ENCODE assay signal across 11 cellular contexts in genomic region chr9:89431930-89432725, GRCh38.
DNase-seq lines count a peak whose midpoint lies in the region; ATAC-seq and TF ChIP-seq lines count a peak whose summit lies in the region.
"Had no signal": no experiment of that assay in that cellular context is flagged by ENCODE, and none has a peak within 500 bp of the region (broad histone marks: within the 10 kb centered on the region; RNA-seq: fewer than 3 reads in every experiment).

No MANE protein-coding gene starts in this region.

- DNase-seq in T-helper 1 cell (no peak), MM.1S (no peak), neural crest cell (ENCODE audit: low read depth, low spot score) (no peak), NCI-H146 (lab: John Stamatoyannopoulos, UW) (no peak)
- DNase-seq: NCI-H1417 treated with DMSO at 0.1 percent for 48 hours; stimulated activated naive CD4-positive, alpha-beta T cell treated with Interleukin-2 at 50 U/mL for 16 hours had no signal

- peaks cover 98% of the 10 kb centered on the region for H3K79me2 ChIP-seq in MM.1S (ENCODE audit: low read length)

- no peaks in the 10 kb centered on the region for H3K27me3 ChIP-seq in MM.1S (replicated peaks; ENCODE audit: insufficient read depth, low read length)
- H3K27me3 ChIP-seq: cardiac muscle cell had no signal

- H3K36me3 ChIP-seq in MM.1S (replicated peaks; ENCODE audit: insufficient read depth, low read length), result no peaks in the 10 kb centered on the region
- H3K36me3 ChIP-seq: cardiac muscle cell had no signal

- H3K4me2 ChIP-seq in MM.1S (ENCODE audit: low read depth, low read length), result peak overlapping the region; percentile 15; the same call in 1 of the 2 replicates

- no peak for TF ChIP-seq CTCF in MM.1S (IDR thresholded peaks at IDR 0.05; ENCODE audit: low read length)
- TF ChIP-seq CTCF in brain (conservative IDR thresholded peaks at IDR 0.05), result no peak
- no peak for TF ChIP-seq CTCF in neural crest cell (conservative IDR thresholded peaks at IDR 0.05)

- no peaks in the 10 kb centered on the region for H3K27me3 Mint-ChIP-seq in T-helper 1 cell treated with Interleukin-12 subunit alpha and Interleukin-12 subunit beta and Interleukin-4 antibody, amounts not matched to agents 30 μg/mL and 1 μg/mL, for 36 hours (ENCODE audit: low read depth)
- H3K27me3 Mint-ChIP-seq in brain (no peaks in the 10 kb centered on the region), neural crest cell (ENCODE audit: low read depth) (no peaks in the 10 kb centered on the region)

- H3K4me1 ChIP-seq in MM.1S (ENCODE audit: low read length), result peaks cover 69% of the 10 kb centered on the region

- peak overlapping the region; percentile 80 for H3K27ac Mint-ChIP-seq in T-helper 1 cell treated with Interleukin-12 subunit alpha and Interleukin-12 subunit beta and Interleukin-4 antibody, amounts not matched to agents 30 μg/mL and 1 μg/mL, for 36 hours
- H3K27ac Mint-ChIP-seq in brain (peak overlapping the region in 3 of 5 experiments; percentile 11 to 42 (median 29)), neural crest cell (ENCODE audit: unreplicated experiment) (peak overlapping the region; percentile 57)

- no peak overlapping the region for H2AFZ ChIP-seq in MM.1S (ENCODE audit: low read length)

- peaks cover 59% of the 10 kb centered on the region for H3K4me1 Mint-ChIP-seq in T-helper 1 cell treated with Interleukin-12 subunit alpha and Interleukin-12 subunit beta and Interleukin-4 antibody, amounts not matched to agents 30 μg/mL and 1 μg/mL, for 36 hours (ENCODE audit: low read depth)
- peaks cover 52% of the 10 kb centered on the region for H3K4me1 Mint-ChIP-seq in brain
- H3K4me1 Mint-ChIP-seq in neural crest cell, result peaks cover 13% of the 10 kb centered on the region

- no peak overlapping the region for H3K9ac ChIP-seq in MM.1S (ENCODE audit: low read length)

- H3K9me3 Mint-ChIP-seq in T-helper 1 cell treated with Interleukin-12 subunit alpha and Interleukin-12 subunit beta and Interleukin-4 antibody, amounts not matched to agents 30 μg/mL and 1 μg/mL, for 36 hours, result no peaks in the 10 kb centered on the region
- H3K9me3 Mint-ChIP-seq in brain, result no peaks in the 10 kb centered on the region
- H3K9me3 Mint-ChIP-seq in neural crest cell, result no peaks in the 10 kb centered on the region

- H3K9me3 ChIP-seq in MM.1S (replicated peaks; ENCODE audit: insufficient read depth, low read length), result no peaks in the 10 kb centered on the region

- peak overlapping the region; percentile 17; the same call in 1 of the 2 replicates for H3K27ac ChIP-seq in MM.1S (ENCODE audit: low read length)
- H3K27ac ChIP-seq: cardiac muscle cell had no signal

- peaks cover 30% of the 10 kb centered on the region for H3F3A ChIP-seq in MM.1S (ENCODE audit: insufficient read depth, low read length)

- H3K4me3 Mint-ChIP-seq in T-helper 1 cell treated with Interleukin-12 subunit alpha and Interleukin-12 subunit beta and Interleukin-4 antibody, amounts not matched to agents 30 μg/mL and 1 μg/mL, for 36 hours, result no peak overlapping the region
- H3K4me3 Mint-ChIP-seq in brain (no peak overlapping the region), neural crest cell (no peak overlapping the region)

- H4K20me1 ChIP-seq in MM.1S (ENCODE audit: insufficient read depth, low read length), result no peaks in the 10 kb centered on the region

- peaks cover 14% of the 10 kb centered on the region for H3K36me3 Mint-ChIP-seq in T-helper 1 cell treated with Interleukin-12 subunit alpha and Interleukin-12 subunit beta and Interleukin-4 antibody, amounts not matched to agents 30 μg/mL and 1 μg/mL, for 36 hours (ENCODE audit: low read depth)
- H3K36me3 Mint-ChIP-seq in brain (no peaks in the 10 kb centered on the region), neural crest cell (ENCODE audit: low read depth) (no peaks in the 10 kb centered on the region)

- H3K9me2 ChIP-seq in MM.1S (replicated peaks; ENCODE audit: insufficient read depth, low read length), result no peaks in the 10 kb centered on the region

- H3K4me3 ChIP-seq in MM.1S (ENCODE audit: low read length), result no peak overlapping the region
- H3K4me3 ChIP-seq: cardiac muscle cell had no signal

- no peak for ATAC-seq in GM21526 (IDR thresholded peaks at IDR 0.05; ENCODE audit: low FRiP score, unreplicated experiment)
- no peak for ATAC-seq in HG03457 (IDR thresholded peaks at IDR 0.05; ENCODE audit: unreplicated experiment)

Comparison
In these comparisons a context has a peak if more than half of its experiments do, and no peak if none do; other contexts are left out.
1. H3K27ac Mint-ChIP-seq: peak in every context shown above with its lines; median percentile 80 in T-helper 1 cell treated with Interleukin-12 subunit alpha and Interleukin-12 subunit beta and Interleukin-4 antibody, amounts not matched to agents 30 μg/mL and 1 μg/mL, for 36 hours; 57 in neural crest cell; 29 in brain.